7 cellular contexts compared by ENCODE assay signal in genomic region chr3:42591811-42592210, GRCh38. TPM values are rescaled to one million over a fixed set of nuclear protein-coding genes. Genes with fewer than 3 reads are reported as not detected.
DNase-seq lines count a peak whose midpoint lies in the region; ATAC-seq and TF ChIP-seq lines count a peak whose summit lies in the region.

No MANE protein-coding gene starts in this region.

- TF ChIP-seq CTCF in HCT116 (IDR thresholded peaks at IDR 0.05 in 2 of 3, conservative IDR thresholded peaks at IDR 0.05 in 1 of 3; ENCODE audit: borderline replicate concordance in 1 of 3, insufficient read depth in 1 of 3, low read depth in 2 of 3, low read length in 2 of 3) (no peak), WTC11 (IDR thresholded peaks at IDR 0.05) (no peak), fibroblast of pulmonary artery (IDR thresholded peaks at IDR 0.05; ENCODE audit: low read length, missing control alignments) (no peak), foreskin keratinocyte (conservative IDR thresholded peaks at IDR 0.05) (no peak)

- no peak for TF ChIP-seq RAD21 in HCT116 (IDR thresholded peaks at IDR 0.05; ENCODE audit: low read depth)

- H3K4me3 Mint-ChIP-seq in WTC11, result peak overlapping the region; percentile 94

- H3K9me2 ChIP-seq in HCT116 (ENCODE audit: insufficient read depth), result no peaks in the 10 kb centered on the region

- peaks cover 9 to 16% of the 10 kb centered on the region in 2 experiments for H3K4me1 ChIP-seq in HCT116 (ENCODE audit: control insufficient read depth in 1 of 2, insufficient read depth in 2 of 2, low read length in 2 of 2)
- H3K4me1 ChIP-seq in foreskin keratinocyte, result peaks cover 9% of the 10 kb centered on the region

- CTCF ChIA-PET in HCT116 (lab: Charles Lee), result no interaction called here
- CTCF ChIA-PET in WTC11 (lab: Charles Lee), result interaction anchor here (2.6 kb wide), 1 partner anchor 22 kb away, joined by 9 read pairs; no protein-coding TSS in a partner anchor

- H3K4me2 ChIP-seq in HCT116 (ENCODE audit: low read length), result peak overlapping the region; percentile 93

- TSS peak; percentile 61 for BruUV-seq in HCT116 (replicated peaks; lab: Mats Ljungman, UMichigan)

- H3K27ac Mint-ChIP-seq in WTC11, result peak overlapping the region; percentile 93; the same call in 1 of the 2 replicates

- DNase-seq in HCT116 (ENCODE audit: low read depth, low spot score) (no peak), WTC11 (ENCODE audit: low spot score) (no peak), fibroblast of pulmonary artery (ENCODE audit: low read depth) (no peak), foreskin keratinocyte (no peak)

- H2AFZ ChIP-seq in HCT116 (ENCODE audit: low read depth, low read length, poor library complexity, severe bottlenecking), result no peak overlapping the region

- RAD21 ChIA-PET in HCT116 (lab: Charles Lee; ENCODE audit: low non-redundant PET in 1 of 2, low total read pairs in 2 of 2, uncharacterized antibody in 2 of 2, unreplicated experiment in 2 of 2), result no interaction called here

- H3K27me3 Mint-ChIP-seq in WTC11 (ENCODE audit: low read depth), result no peaks in the 10 kb centered on the region

- H3K36me3 ChIP-seq in HCT116 (ENCODE audit: control insufficient read depth in 1 of 2, insufficient read depth in 2 of 2, low read length in 2 of 2), result peaks cover 11 to 12% of the 10 kb centered on the region in 2 experiments; a peak in 3 of 4 replicates

- no peak for TF ChIP-seq POLR2A in HCT116 (IDR thresholded peaks at IDR 0.05; ENCODE audit: borderline replicate concordance, extremely low read depth, insufficient read depth, insufficient read length)

- ATAC-seq in HCT116, result no peak
- ATAC-seq in WTC11, result no peak
- no peak for ATAC-seq in HG03378 (IDR thresholded peaks at IDR 0.05; ENCODE audit: unreplicated experiment)
- ATAC-seq in HG02885 (IDR thresholded peaks at IDR 0.05; ENCODE audit: poor library complexity, unreplicated experiment), result no peak
- no peak for ATAC-seq in foreskin keratinocyte

- H3K79me2 ChIP-seq in HCT116 (ENCODE audit: insufficient read depth, low read length), result peaks cover 26% of the 10 kb centered on the region

- H3K9me3 Mint-ChIP-seq in WTC11, result no peaks in the 10 kb centered on the region

- POLR2A ChIA-PET in HCT116 (lab: Charles Lee) (interaction anchor here (2.3 to 2.4 kb wide), 2 partner anchors 9 to 10 kb away, joined by 15 to 16 read pairs; partner anchors contain the start of genes NKTR and SEC22C), WTC11 (lab: Charles Lee) (interaction anchor here (1.0 to 2.9 kb wide), 3 partner anchors 9 to 98 kb away, joined by 3 to 19 read pairs (median 17); partner anchors contain the start of genes NKTR and SEC22C)

- H3K27ac ChIP-seq in HCT116 (ENCODE audit: low read depth, low read length), result no peak overlapping the region
- H3K27ac ChIP-seq in skin epidermis, result peak overlapping the region in 14 of 21 experiments; percentile 61 to 93 (median 84)
- no peak overlapping the region for H3K27ac ChIP-seq in foreskin keratinocyte

- intact Hi-C loops in HCT116 (cut with micrococcal nuclease), result no loop called here

- H3K4me1 Mint-ChIP-seq in WTC11, result peaks cover 43% of the 10 kb centered on the region

- H3K27me3 ChIP-seq in HCT116 (ENCODE audit: insufficient read depth, low read length), result no peaks in the 10 kb centered on the region
- no peaks in the 10 kb centered on the region for H3K27me3 ChIP-seq in foreskin keratinocyte

- peak overlapping the region; percentile 72 to 81 for H3K4me3 ChIP-seq in HCT116 (replicated peaks in 1 of 2; ENCODE audit: low read depth in 1 of 2, low read length in 2 of 2)
- H3K4me3 ChIP-seq in fibroblast of pulmonary artery (replicated peaks; ENCODE audit: low read depth, low read length), result peak overlapping the region; percentile 76
- H3K4me3 ChIP-seq in skin epidermis, result peak overlapping the region in 5 of 7 experiments; percentile 63 to 75 (median 73)

- H4K20me1 ChIP-seq in HCT116 (ENCODE audit: insufficient read depth), result no peaks in the 10 kb centered on the region

- H3K9me3 ChIP-seq in HCT116 (ENCODE audit: control insufficient read depth in 1 of 2, insufficient read depth in 1 of 2, low read depth in 1 of 2, low read length in 2 of 2), result no peaks in the 10 kb centered on the region

- H3K9ac ChIP-seq in HCT116 (ENCODE audit: low read length), result peak overlapping the region; percentile 81

- peaks cover 34% of the 10 kb centered on the region for H3K36me3 Mint-ChIP-seq in WTC11

TF ChIP-seq in HCT116, 20 proteins besides CTCF, POLR2A, EP300 and RAD21 (continues in another document):
- TF ChIP-seq YY1 (IDR thresholded peaks at IDR 0.05; ENCODE audit: extremely low read depth, insufficient replicate concordance, low read depth, low read length) (no peak), CEBPB (IDR thresholded peaks at IDR 0.05; ENCODE audit: low read depth) (no peak), REST (IDR thresholded peaks at IDR 0.05; ENCODE audit: low read depth) (no peak), POLR2AphosphoS5 (IDR thresholded peaks at IDR 0.05; ENCODE audit: low read depth, low read length) (no peak), SRF (IDR thresholded peaks at IDR 0.05; ENCODE audit: low read depth) (no peak)

TF ChIP-seq in WTC11, 78 proteins besides CTCF, POLR2A, EP300 and RAD21:
- no peak for TF ChIP-seq NFYB (CRISPR knock-in tag; conservative IDR thresholded peaks at IDR 0.05; ENCODE audit: low read depth)
- TF ChIP-seq PRRX2 (CRISPR knock-in tag; IDR thresholded peaks at IDR 0.05), result no peak
- no peak for TF ChIP-seq ZNF317 (CRISPR knock-in tag; IDR thresholded peaks at IDR 0.05; ENCODE audit: borderline replicate concordance, low read depth)
- TF ChIP-seq TEAD4 (CRISPR knock-in tag; IDR thresholded peaks at IDR 0.05), result no peak
- no peak for TF ChIP-seq SP1 (CRISPR knock-in tag; conservative IDR thresholded peaks at IDR 0.05)
- TF ChIP-seq MLX (CRISPR knock-in tag; IDR thresholded peaks at IDR 0.05), result no peak
- TF ChIP-seq ZBTB21 (CRISPR knock-in tag; IDR thresholded peaks at IDR 0.05; ENCODE audit: borderline replicate concordance), result no peak
- TF ChIP-seq ZBTB43 (CRISPR knock-in tag; IDR thresholded peaks at IDR 0.05), result no peak
- TF ChIP-seq ZNF423 (CRISPR knock-in tag; IDR thresholded peaks at IDR 0.05), result no peak
- TF ChIP-seq JUN (CRISPR knock-in tag; IDR thresholded peaks at IDR 0.05), result no peak

RNA-seq across cellular contexts. Expression of gene SS18L2, which starts 1.2 kb away (rescaled TPM):
- total RNA-seq in HCT116 (2021; ENCODE audit: unreplicated experiment), result 33.0 TPM
- 31.9 and 33.3 TPM in 2 replicates for polyA plus RNA-seq in HCT116 (2012)
- 52.9 to 65.0 TPM (median 62.6 TPM) in 3 replicates for total RNA-seq in WTC11 (2021)
- 27.2 and 31.9 TPM in 2 replicates for total RNA-seq in foreskin keratinocyte
- 41.9 and 50.1 TPM in 2 replicates for polyA plus RNA-seq in foreskin keratinocyte

RNA-seq across cellular contexts. Expression of gene NKTR, which starts 8.7 kb away (rescaled TPM):
- total RNA-seq in HCT116 (2021; ENCODE audit: unreplicated experiment) (59.7 TPM), WTC11 (2021) (76.4 to 89.3 TPM (median 82.3 TPM) in 3 replicates), foreskin keratinocyte (24.7 and 26.9 TPM in 2 replicates)
- polyA plus RNA-seq in HCT116 (2012), result 11.2 and 13.4 TPM in 2 replicates
- 3.3 and 3.5 TPM in 2 replicates for polyA plus RNA-seq in foreskin keratinocyte

RNA-seq across cellular contexts. Expression of gene SEC22C, which starts 10.0 kb away (rescaled TPM):
- total RNA-seq in HCT116 (2021; ENCODE audit: unreplicated experiment) (43.4 TPM), WTC11 (2021) (35.2 to 37.0 TPM (median 37.0 TPM) in 3 replicates), foreskin keratinocyte (54.8 and 59.8 TPM in 2 replicates)
- 24.2 and 33.7 TPM in 2 replicates for polyA plus RNA-seq in HCT116 (2012)
- polyA plus RNA-seq in foreskin keratinocyte, result 34.9 and 40.5 TPM in 2 replicates

Comparison
In these comparisons a context has a peak if more than half of its experiments do, and no peak if none do; other contexts are left out.
1. H3K27ac ChIP-seq: peak in skin epidermis (14 of 21); none in HCT116 (single experiment) and foreskin keratinocyte (single experiment).
2. Peak in every context shown above with its lines, with median percentiles within 50 percentile points of each other: H3K4me3 ChIP-seq.